ENCODE assay signal across 19 cellular contexts in genomic region chr10:58780481-58780880, GRCh38.
"Had no signal": no experiment of that assay in that cellular context is flagged by ENCODE, and none has a peak within 500 bp of the region (broad histone marks: within the 10 kb centered on the region; RNA-seq: fewer than 3 reads in every experiment).

No MANE protein-coding gene starts in this region.

- H3K27ac Mint-ChIP-seq: activated naive CD8-positive, alpha-beta T cell; dendritic cell treated with granulocyte-macrophage colony-stimulating factor and Interleukin-4, amounts not matched to agents 40 ng/mL and 50 ng/mL, for 4 days; memory B cell; natural killer cell treated with Interleukin-12 subunit alpha and Interleukin-12 subunit beta and Interleukin-15 and Interleukin-18, amount 100 ng/mL, for 72 hours; stimulated activated naive CD8-positive, alpha-beta T cell treated with anti-CD3 and anti-CD28 coated beads, Interleukin-15, Interleukin-2, amounts not matched to agents 100 ng/mL and 50 ng/mL, for 24 hours; type B pancreatic cell had no signal

- ATAC-seq: gastroesophageal sphincter; left ventricle myocardium superior; natural killer cell treated with Interleukin-12 subunit alpha and Interleukin-12 subunit beta and Interleukin-15 and Interleukin-18, amount 100 ng/mL, for 72 hours; right cardiac atrium had no signal

- H3K27me3 ChIP-seq: gastroesophageal sphincter, suprapubic skin had no signal

- DNase-seq: activated CD4-positive, alpha-beta T cell treated with anti-CD3 and anti-CD28 coated beads, Interleukin-2, amount 50 U/mL, for 1 hour; activated CD8-positive, alpha-beta memory T cell treated with anti-CD3 and anti-CD28 coated beads for 24 hours; activated gamma-delta T cell treated with Interleukin-2 at 50 U/mL for 16 hours; amygdala; cerebellar nuclear complex; effector memory CD4-positive, alpha-beta T cell; hippocampal formation; left ventricle myocardium superior had no signal

- H3K4me3 Mint-ChIP-seq: activated naive CD8-positive, alpha-beta T cell; dendritic cell treated with granulocyte-macrophage colony-stimulating factor and Interleukin-4, amounts not matched to agents 40 ng/mL and 50 ng/mL, for 4 days; memory B cell; natural killer cell treated with Interleukin-12 subunit alpha and Interleukin-12 subunit beta and Interleukin-15 and Interleukin-18, amount 100 ng/mL, for 72 hours; stimulated activated naive CD8-positive, alpha-beta T cell treated with anti-CD3 and anti-CD28 coated beads, Interleukin-15, Interleukin-2, amounts not matched to agents 100 ng/mL and 50 ng/mL, for 24 hours; type B pancreatic cell had no signal

- H3K4me1 Mint-ChIP-seq: memory B cell had no signal

- H3K27ac ChIP-seq: epithelial cell of prostate, gastroesophageal sphincter, prostate gland, suprapubic skin had no signal

- H3K36me3 ChIP-seq: gastroesophageal sphincter, prostate gland, suprapubic skin had no signal

- H3K4me1 ChIP-seq: prostate gland had no signal

- H3K9me3 Mint-ChIP-seq: dendritic cell treated with granulocyte-macrophage colony-stimulating factor and Interleukin-4, amounts not matched to agents 40 ng/mL and 50 ng/mL, for 4 days; memory B cell; natural killer cell treated with Interleukin-12 subunit alpha and Interleukin-12 subunit beta and Interleukin-15 and Interleukin-18, amount 100 ng/mL, for 72 hours; stimulated activated naive CD8-positive, alpha-beta T cell treated with anti-CD3 and anti-CD28 coated beads, Interleukin-15, Interleukin-2, amounts not matched to agents 100 ng/mL and 50 ng/mL, for 24 hours; type B pancreatic cell had no signal

- H3K36me3 Mint-ChIP-seq: activated naive CD8-positive, alpha-beta T cell; memory B cell; natural killer cell treated with Interleukin-12 subunit alpha and Interleukin-12 subunit beta and Interleukin-15 and Interleukin-18, amount 100 ng/mL, for 72 hours; type B pancreatic cell had no signal

- H3K9me3 ChIP-seq: gastroesophageal sphincter, prostate gland, suprapubic skin had no signal

- H3K4me3 ChIP-seq: gastroesophageal sphincter, prostate gland, suprapubic skin had no signal

- H3K27me3 Mint-ChIP-seq: dendritic cell treated with granulocyte-macrophage colony-stimulating factor and Interleukin-4, amounts not matched to agents 40 ng/mL and 50 ng/mL, for 4 days; memory B cell; type B pancreatic cell had no signal
